Comparison of ENCODE assay signal across 8 cellular contexts in the genomic region with DNA sequence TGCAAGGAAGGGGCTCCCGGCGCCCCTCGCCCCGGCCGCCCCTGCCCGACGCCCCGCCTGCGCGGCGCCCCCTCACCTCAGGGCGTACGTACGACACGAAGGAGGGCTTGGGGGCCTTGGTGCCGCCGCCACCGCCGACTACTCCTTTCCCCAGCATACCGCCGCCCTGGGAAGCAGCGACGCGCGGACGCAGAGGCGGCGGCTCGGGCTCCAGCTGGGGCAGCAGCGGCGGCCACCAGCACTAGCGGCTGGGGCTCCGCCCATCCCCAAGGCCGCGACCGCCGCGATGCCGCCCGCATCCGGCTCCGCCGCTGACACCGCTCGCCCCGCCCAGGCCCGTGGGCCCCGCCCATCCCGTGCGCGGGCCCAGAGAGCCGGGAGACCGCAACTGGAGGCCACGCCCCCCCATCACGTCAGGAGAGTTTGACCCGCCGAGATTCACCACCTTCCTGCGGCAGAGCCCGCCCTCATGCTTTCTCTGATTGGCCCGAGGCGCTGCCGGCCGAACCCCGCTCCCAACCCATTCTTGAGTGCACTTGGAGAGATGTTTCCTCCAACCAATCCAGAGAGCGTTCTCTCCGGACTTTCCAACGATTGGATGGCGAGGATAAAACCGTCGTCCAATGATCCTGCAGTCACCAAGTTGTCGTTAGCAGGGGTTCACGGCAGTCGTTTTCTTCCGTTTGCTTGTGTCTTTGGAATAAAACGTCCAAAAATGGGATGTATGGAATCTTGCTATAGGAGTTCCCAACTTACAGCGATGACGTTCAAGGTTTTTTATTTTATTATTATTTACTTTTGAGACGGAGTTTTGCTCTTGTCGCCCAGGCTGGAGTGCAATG. TPM values are rescaled to one million over a fixed set of nuclear protein-coding genes. Genes with fewer than 3 reads are reported as not detected.
DNase-seq lines count a peak whose midpoint lies in the region; ATAC-seq, FAIRE-seq and TF ChIP-seq lines count a peak whose summit lies in the region.

TSS of gene MTMR12 (minus strand) at position 258 of the 842 bp plus-strand sequence. CDS start at position 157, 101 bp downstream.

- H4K12ac ChIP-seq in trophoblast cell (ENCODE audit: low read depth, low read length): peak within 1 kb of the TSS; percentile 44

- H3K27ac ChIP-seq in adrenal gland: peak within 1 kb of the TSS; percentile 78 to 99 (median 98)
- H3K27ac ChIP-seq in trophoblast cell (ENCODE audit: low read depth, low read length): peak within 1 kb of the TSS; percentile 67
- H3K27ac ChIP-seq in transverse colon: peak within 1 kb of the TSS; percentile 99

- FAIRE-seq in GM12892 (lab: Jason Lieb, UNC): peak; percentile 97

- H3K18ac ChIP-seq in trophoblast cell (ENCODE audit: low read length): peak within 1 kb of the TSS; percentile 27

- peak within 1 kb of the TSS; percentile 26 for H3K4ac ChIP-seq in trophoblast cell (ENCODE audit: low read depth, low read length)

- peak within 1 kb of the TSS; percentile 34 for H3K14ac ChIP-seq in trophoblast cell (ENCODE audit: low read length)

- no peak for TF ChIP-seq EP300 in transverse colon (IDR thresholded peaks at IDR 0.05; ENCODE audit: low read depth)

- TF ChIP-seq POLR2A in GM12892 (IDR thresholded peaks at IDR 0.05; ENCODE audit: low read depth, low read length) (peak; percentile 80; the same call in 1 of the 2 replicates), adrenal gland (IDR thresholded peaks at IDR 0.05) (peak; percentile 93 to 95), transverse colon (IDR thresholded peaks at IDR 0.05) (peak; percentile 80)

- H2AFZ ChIP-seq in trophoblast cell (ENCODE audit: insufficient read depth, low read length, poor library complexity): peak within 1 kb of the TSS; percentile 46

- peaks cover 15 to 26% of the 10 kb centered on the region in 2 donors for H3K4me1 ChIP-seq in adrenal gland (replicated peaks in 1 of 2)
- H3K4me1 ChIP-seq in trophoblast cell (ENCODE audit: control insufficient read depth in 1 of 2, insufficient read depth in 2 of 2, low read length in 2 of 2): peaks cover 3 to 5% of the 10 kb centered on the region in 2 experiments
- H3K4me1 ChIP-seq in transverse colon: peaks cover 12 to 45% (median 28%) of the 10 kb centered on the region in 4 donors

- H4K8ac ChIP-seq in trophoblast cell (ENCODE audit: low read depth, low read length): peak within 1 kb of the TSS; percentile 74

- H2AK5ac ChIP-seq in trophoblast cell (ENCODE audit: low read length): no peak within 1 kb of the TSS

- H2BK5ac ChIP-seq in trophoblast cell (ENCODE audit: low read depth, low read length, poor library complexity): peak within 1 kb of the TSS; percentile 63

- DNase-seq in GM12892 (ENCODE audit: insufficient read length): peak; percentile 94
- DNase-seq in NCI-H146 (lab: John Stamatoyannopoulos, UW): peak; percentile 99
- peak; percentile 99 to 100 (median 99) for DNase-seq in T-helper 1 cell
- peak; percentile 100 for DNase-seq in adrenal gland
- peak; percentile 100 for DNase-seq in cardiac septum (ENCODE audit: low spot score)
- peak; percentile 99 to 100 for DNase-seq in trophoblast cell
- peak; percentile 100 for DNase-seq in transverse colon

- H3K9me3 ChIP-seq in adrenal gland (replicated peaks in 1 of 3): no peaks in the 10 kb centered on the region
- H3K9me3 ChIP-seq in trophoblast cell (ENCODE audit: insufficient read depth, low read depth, low read length): no peaks in the 10 kb centered on the region
- H3K9me3 ChIP-seq in transverse colon: no peaks in the 10 kb centered on the region

- H2BK12ac ChIP-seq in trophoblast cell (ENCODE audit: low read length): no peak within 1 kb of the TSS

- H3K36me3 ChIP-seq in adrenal gland (replicated peaks in 1 of 2) (no peaks in the 10 kb centered on the region), trophoblast cell (ENCODE audit: control insufficient read depth in 1 of 2, insufficient read depth in 2 of 2, low read length in 2 of 2) (no peaks in the 10 kb centered on the region), transverse colon (no peaks in the 10 kb centered on the region)

- TF ChIP-seq CTCF in adrenal gland (IDR thresholded peaks at IDR 0.05) (no peak), transverse colon (IDR thresholded peaks at IDR 0.05) (no peak)

- 0% methylated on average over 10 to 79 of the region's 79 CpGs for WGBS in adrenal gland, 4 donors
- no CpG with 5 or more reads among the region's 79 CpGs for WGBS in trophoblast cell (ENCODE audit: extremely low coverage, insufficient coverage, insufficient read length)
- 0% methylated on average over 2 to 46 of the region's 79 CpGs for WGBS in transverse colon (ENCODE audit: low coverage in 1 of 2), 2 donors

- peak within 1 kb of the TSS; percentile 88 for H3K9ac ChIP-seq in trophoblast cell (ENCODE audit: low read length)

- H2BK120ac ChIP-seq in trophoblast cell (ENCODE audit: insufficient read depth, low read length, poor library complexity): peak within 1 kb of the TSS; percentile 5

- in situ Hi-C loops in transverse colon (cut with MboI; ENCODE audit: low pct_ligation_motif_present in 1 of 4, low pct_unique_long_range_greater_than_20kb in 1 of 4, low sequenced_read_pairs in 3 of 4): no loop called here

- H4K91ac ChIP-seq in trophoblast cell (ENCODE audit: low read depth, low read length): peak within 1 kb of the TSS; percentile 42

- H3K27me3 ChIP-seq in adrenal gland (no peaks in the 10 kb centered on the region), trophoblast cell (ENCODE audit: insufficient read depth, low read length) (no peaks in the 10 kb centered on the region), transverse colon (no peaks in the 10 kb centered on the region)

- H3K79me2 ChIP-seq in trophoblast cell (ENCODE audit: control insufficient read depth, insufficient read depth, low read length, poor library complexity): peaks cover 8% of the 10 kb centered on the region

- peak within 1 kb of the TSS; percentile 69 for H3K4me2 ChIP-seq in trophoblast cell (ENCODE audit: low read length)

- no peak within 1 kb of the TSS for H3K23ac ChIP-seq in trophoblast cell (ENCODE audit: low read length)

- intact Hi-C loops in adrenal gland (cut with DNase I): no loop called here
- intact Hi-C loops in cardiac septum (cut with DNase I): loop anchor here (2.0 to 5.0 kb wide), 3 partner anchors 38 to 141 kb away; partner anchors contain the start of genes GOLPH3 and ZFR
- intact Hi-C loops in transverse colon (cut with DNase I; ENCODE audit: low total_unique reads): loop anchor here (2.0 kb wide), 1 partner anchor 142 kb away; no protein-coding TSS in a partner anchor

- peak; percentile 93 for ATAC-seq in HG02852 (IDR thresholded peaks at IDR 0.05; ENCODE audit: unreplicated experiment)

- H3K79me1 ChIP-seq in trophoblast cell (ENCODE audit: low read length): peaks cover 7% of the 10 kb centered on the region

- H3K4me3 ChIP-seq in adrenal gland: peak within 1 kb of the TSS; percentile 53 to 91 (median 61)
- H3K4me3 ChIP-seq in trophoblast cell (ENCODE audit: low read depth, low read length): peak within 1 kb of the TSS; percentile 98
- peak within 1 kb of the TSS; percentile 53 to 94 (median 84) for H3K4me3 ChIP-seq in transverse colon

RNA-seq across cellular contexts. Expression of gene MTMR12, which starts in this region (rescaled TPM):
- 9.3 TPM for polyA plus RNA-seq in GM12892 (2012; ENCODE audit: missing spikeins)
- total RNA-seq in adrenal gland (10 to 100 TPM; 21.7 to 30.7 (median 25.0) TPM), cardiac septum (27.2 TPM), transverse colon (10 to 100 TPM; 10.1 to 27.9 (median 16.1) TPM)
- polyA plus RNA-seq in adrenal gland: 10 to 100 TPM in 1 of 3 donors, 1 to 10 TPM in 2; 4.5 to 18.4 (median 6.5) TPM
- 14.5 TPM in 2 replicates for polyA plus RNA-seq in trophoblast cell (2013)

Comparison
In these comparisons a context has a peak if more than half of its experiments do, and no peak if none do; other contexts are left out.
1. Peak in every context shown above with its lines: DNase-seq, ATAC-seq, H3K4me3 ChIP-seq and H3K27ac ChIP-seq.
2. intact Hi-C loops: an anchor here in cardiac septum (2.0 to 5.0 kb wide) and transverse colon (2.0 kb wide); none called in adrenal gland.